Comparison of ENCODE assay signal across 9 cellular contexts in genomic region chr6:27891300-27891913, GRCh38. TPM values are rescaled to one million over a fixed set of nuclear protein-coding genes. Genes with fewer than 3 reads are reported as not detected.
DNase-seq lines count a peak whose midpoint lies in the region; ATAC-seq and TF ChIP-seq lines count a peak whose summit lies in the region.
"Had no signal": no experiment of that assay in that cellular context is flagged by ENCODE, and none has a peak within 500 bp of the region (broad histone marks: within the 10 kb centered on the region; RNA-seq: fewer than 3 reads in every experiment).

No MANE protein-coding gene starts in this region.

- no peaks in the 10 kb centered on the region for H3K36me3 ChIP-seq in GM23338 (ENCODE audit: insufficient read depth)
- no peaks in the 10 kb centered on the region for H3K36me3 ChIP-seq in OCI-LY3 (replicated peaks; ENCODE audit: low read depth, low read length)
- no peaks in the 10 kb centered on the region for H3K36me3 ChIP-seq in rectal smooth muscle tissue (ENCODE audit: control insufficient read depth, insufficient read depth, low read length)

- H3K27me3 Mint-ChIP-seq in GM23338 (ENCODE audit: insufficient read depth, low read depth, poor library complexity): peaks cover 40% of the 10 kb centered on the region

- no peak for TF ChIP-seq CTCF in GM23338 (conservative IDR thresholded peaks at IDR 0.05; ENCODE audit: low read depth in 2 of 2)
- TF ChIP-seq CTCF in OCI-LY3 (IDR thresholded peaks at IDR 0.05; ENCODE audit: low read depth, low read length): no peak

- H3K9me3 ChIP-seq in OCI-LY3 (ENCODE audit: insufficient read depth, low read length): no peaks in the 10 kb centered on the region; the same call in 1 of the 2 replicates

- peak overlapping the region; percentile 100; the same call in 1 of the 2 replicates for H3K27ac Mint-ChIP-seq in GM23338

- H3K4me3 Mint-ChIP-seq in GM23338: no peak overlapping the region
- H3K4me3 Mint-ChIP-seq: nephron had no signal

- H3K79me2 ChIP-seq in GM23338 (replicated peaks; ENCODE audit: insufficient read depth): peaks cover 29% of the 10 kb centered on the region
- peaks cover 4% of the 10 kb centered on the region; the same call in 1 of the 2 replicates for H3K79me2 ChIP-seq in OCI-LY3 (ENCODE audit: low read length)

- H3K36me3 Mint-ChIP-seq in GM23338 (ENCODE audit: low read depth): peaks cover 9% of the 10 kb centered on the region; the same call in 2 of the 3 replicates

- no peak for DNase-seq in GM23338 (ENCODE audit: low spot score)
- DNase-seq in epithelial cell of prostate (ENCODE audit: low read depth, low spot score): no peak
- DNase-seq in NCI-H2029 treated with DMSO at 0.1 percent for 48 hours (lab: John Stamatoyannopoulos, UW): no peak
- no peak for DNase-seq in NCI-H82 treated with DMSO at 0.1 percent for 48 hours (lab: John Stamatoyannopoulos, UW; ENCODE audit: unreplicated experiment)
- DNase-seq in NCI-H1048 (lab: John Stamatoyannopoulos, UW): no peak

- no peak overlapping the region for H2AFZ ChIP-seq in GM23338
- H2AFZ ChIP-seq in OCI-LY3 (ENCODE audit: low read depth, low read length): no peak overlapping the region

- peak overlapping the region; percentile 76 for H3K4me2 ChIP-seq in GM23338
- peak overlapping the region; percentile 66 for H3K4me2 ChIP-seq in OCI-LY3 (ENCODE audit: low read length)

- no peaks in the 10 kb centered on the region for H3K9me2 ChIP-seq in GM23338 (ENCODE audit: insufficient read depth)

- peaks cover 16% of the 10 kb centered on the region for H3K4me1 ChIP-seq in GM23338 (ENCODE audit: insufficient read depth)
- H3K4me1 ChIP-seq in OCI-LY3 (ENCODE audit: low read length): peaks cover 22% of the 10 kb centered on the region
- peaks cover 2% of the 10 kb centered on the region for H3K4me1 ChIP-seq in rectal smooth muscle tissue (ENCODE audit: control insufficient read depth, insufficient read depth, low read length)

- no peaks in the 10 kb centered on the region for H3K27me3 ChIP-seq in GM23338 (ENCODE audit: insufficient read depth)
- no peaks in the 10 kb centered on the region for H3K27me3 ChIP-seq in OCI-LY3 (ENCODE audit: low read depth, low read length)
- peaks cover 13% of the 10 kb centered on the region for H3K27me3 ChIP-seq in rectal smooth muscle tissue (ENCODE audit: control insufficient read depth, insufficient read depth, low read length)

- H3K4me1 Mint-ChIP-seq in GM23338: peaks cover 29% of the 10 kb centered on the region

- H4K20me1 ChIP-seq in GM23338 (replicated peaks; ENCODE audit: insufficient read depth) (no peaks in the 10 kb centered on the region), OCI-LY3 (ENCODE audit: insufficient read depth, low read length) (no peaks in the 10 kb centered on the region)

- peaks cover 9% of the 10 kb centered on the region for H3K9me3 Mint-ChIP-seq in GM23338
- H3K9me3 Mint-ChIP-seq: nephron had no signal

- H3K4me3 ChIP-seq in GM23338: peak overlapping the region; percentile 76
- H3K4me3 ChIP-seq in OCI-LY3 (ENCODE audit: low read length): peak overlapping the region; percentile 95
- peak overlapping the region; percentile 73 for H3K4me3 ChIP-seq in rectal smooth muscle tissue (ENCODE audit: low read length)

- peak overlapping the region; percentile 98 for H3K9ac ChIP-seq in OCI-LY3 (ENCODE audit: low read length)
- no peak overlapping the region for H3K9ac ChIP-seq in rectal smooth muscle tissue (ENCODE audit: low read length)

- ATAC-seq in GM23338 (no peak), HG03378 (IDR thresholded peaks at IDR 0.05; ENCODE audit: unreplicated experiment) (no peak)

- H3F3A ChIP-seq in GM23338 (replicated peaks; ENCODE audit: low read depth): peaks cover 20% of the 10 kb centered on the region

- H3K27ac ChIP-seq in GM23338 (ENCODE audit: low read depth) (peak overlapping the region; percentile 99), OCI-LY3 (ENCODE audit: low read length) (peak overlapping the region; percentile 99), epithelial cell of prostate (peak overlapping the region; percentile 77), rectal smooth muscle tissue (ENCODE audit: low read depth, low read length) (no peak overlapping the region)

TF ChIP-seq in GM23338, 12 proteins besides CTCF, POLR2A, EP300 and RAD21:
- TF ChIP-seq EZH2 (IDR thresholded peaks at IDR 0.05; ENCODE audit: low read depth, unreplicated experiment) (no peak), STAT1 (IDR thresholded peaks at IDR 0.05; ENCODE audit: unreplicated experiment) (no peak), ZNF331 (CRISPR knock-in tag; IDR thresholded peaks at IDR 0.05; ENCODE audit: low read depth) (no peak), ZNF462 (CRISPR knock-in tag; IDR thresholded peaks at IDR 0.05) (no peak), CREB1 (CRISPR knock-in tag; IDR thresholded peaks at IDR 0.05; ENCODE audit: low read depth) (no peak), ETS1 (IDR thresholded peaks at IDR 0.05) (no peak)

RNA-seq across cellular contexts. Expression of gene OR2B2, which starts 20.8 kb away (rescaled TPM):
- total RNA-seq in GM23338 (2014; rRNA removed; shearing (Covaris generic)): 0.38 TPM in 1 of 2 replicates, not detected in the other
- polyA plus RNA-seq in GM23338 (2016; fragmentation: Nextera tagmentation; extraction: Ambion mirVana): not detected in 2 replicates
